ENCODE assay signal across 1 cellular context in genomic region chr20:31698803-31699718, GRCh38.
TF ChIP-seq lines count a peak whose summit lies in the region.

No MANE protein-coding gene starts in this region.

TF ChIP-seq in K562, 482 proteins besides CTCF, POLR2A, EP300 and RAD21 (continued from another document and continues in another):
- no peak for TF ChIP-seq ZNF518B (CRISPR knock-in tag; IDR thresholded peaks at IDR 0.05)
- TF ChIP-seq FOXJ2 (tag; IDR thresholded peaks at IDR 0.05), result no peak
- peak in 1 of 2 experiments; percentile 25; a peak in 1 of 4 replicates for TF ChIP-seq MAZ (CRISPR knock-in tag; conservative IDR thresholded peaks at IDR 0.05 in 1 of 2, IDR thresholded peaks at IDR 0.05 in 1 of 2)
- TF ChIP-seq MITF (IDR thresholded peaks at IDR 0.05), result peak; percentile 67; the same call in 1 of the 2 replicates
- TF ChIP-seq PHB2 (IDR thresholded peaks at IDR 0.05; ENCODE audit: low read depth), result no peak
- TF ChIP-seq FOXJ3 (CRISPR knock-in tag; IDR thresholded peaks at IDR 0.05), result no peak
- no peak for TF ChIP-seq XRCC4 (IDR thresholded peaks at IDR 0.05; ENCODE audit: extremely low read depth, insufficient read depth, insufficient read length)
- TF ChIP-seq ZNF347 (CRISPR knock-in tag; IDR thresholded peaks at IDR 0.05; ENCODE audit: low read depth), result no peak
- no peak for TF ChIP-seq RB1 (IDR thresholded peaks at IDR 0.05; ENCODE audit: low read depth)
- no peak; the same call in 1 of the 2 replicates for TF ChIP-seq GABPA (tag; conservative IDR thresholded peaks at IDR 0.05; ENCODE audit: low read depth)
- TF ChIP-seq CSDE1 (IDR thresholded peaks at IDR 0.05), result no peak
- TF ChIP-seq ATF7 (IDR thresholded peaks at IDR 0.05), result peak; percentile 97
- TF ChIP-seq DLX4 (CRISPR knock-in tag; IDR thresholded peaks at IDR 0.05), result no peak
- TF ChIP-seq, protein P1, sequence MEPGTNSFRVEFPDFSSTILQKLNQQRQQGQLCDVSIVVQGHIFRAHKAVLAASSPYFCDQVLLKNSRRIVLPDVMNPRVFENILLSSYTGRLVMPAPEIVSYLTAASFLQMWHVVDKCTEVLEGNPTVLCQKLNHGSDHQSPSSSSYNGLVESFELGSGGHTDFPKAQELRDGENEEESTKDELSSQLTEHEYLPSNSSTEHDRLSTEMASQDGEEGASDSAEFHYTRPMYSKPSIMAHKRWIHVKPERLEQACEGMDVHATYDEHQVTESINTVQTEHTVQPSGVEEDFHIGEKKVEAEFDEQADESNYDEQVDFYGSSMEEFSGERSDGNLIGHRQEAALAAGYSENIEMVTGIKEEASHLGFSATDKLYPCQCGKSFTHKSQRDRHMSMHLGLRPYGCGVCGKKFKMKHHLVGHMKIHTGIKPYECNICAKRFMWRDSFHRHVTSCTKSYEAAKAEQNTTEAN (CRISPR knock-in tag; IDR thresholded peaks at IDR 0.05), result no peak
- no peak for TF ChIP-seq ZNF12 (CRISPR knock-in tag; IDR thresholded peaks at IDR 0.05)
- TF ChIP-seq TSHZ1 (CRISPR knock-in tag; IDR thresholded peaks at IDR 0.05), result no peak
- TF ChIP-seq FOXK1 (CRISPR knock-in tag; IDR thresholded peaks at IDR 0.05; ENCODE audit: borderline replicate concordance), result no peak
- TF ChIP-seq, protein P2, sequence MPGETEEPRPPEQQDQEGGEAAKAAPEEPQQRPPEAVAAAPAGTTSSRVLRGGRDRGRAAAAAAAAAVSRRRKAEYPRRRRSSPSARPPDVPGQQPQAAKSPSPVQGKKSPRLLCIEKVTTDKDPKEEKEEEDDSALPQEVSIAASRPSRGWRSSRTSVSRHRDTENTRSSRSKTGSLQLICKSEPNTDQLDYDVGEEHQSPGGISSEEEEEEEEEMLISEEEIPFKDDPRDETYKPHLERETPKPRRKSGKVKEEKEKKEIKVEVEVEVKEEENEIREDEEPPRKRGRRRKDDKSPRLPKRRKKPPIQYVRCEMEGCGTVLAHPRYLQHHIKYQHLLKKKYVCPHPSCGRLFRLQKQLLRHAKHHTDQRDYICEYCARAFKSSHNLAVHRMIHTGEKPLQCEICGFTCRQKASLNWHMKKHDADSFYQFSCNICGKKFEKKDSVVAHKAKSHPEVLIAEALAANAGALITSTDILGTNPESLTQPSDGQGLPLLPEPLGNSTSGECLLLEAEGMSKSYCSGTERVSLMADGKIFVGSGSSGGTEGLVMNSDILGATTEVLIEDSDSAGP (CRISPR knock-in tag; IDR thresholded peaks at IDR 0.05), result no peak
- no peak for TF ChIP-seq MEIS2 (IDR thresholded peaks at IDR 0.05; ENCODE audit: partially characterized antibody)
- TF ChIP-seq LCOR (CRISPR knock-in tag; IDR thresholded peaks at IDR 0.05), result no peak
- TF ChIP-seq, protein P3, sequence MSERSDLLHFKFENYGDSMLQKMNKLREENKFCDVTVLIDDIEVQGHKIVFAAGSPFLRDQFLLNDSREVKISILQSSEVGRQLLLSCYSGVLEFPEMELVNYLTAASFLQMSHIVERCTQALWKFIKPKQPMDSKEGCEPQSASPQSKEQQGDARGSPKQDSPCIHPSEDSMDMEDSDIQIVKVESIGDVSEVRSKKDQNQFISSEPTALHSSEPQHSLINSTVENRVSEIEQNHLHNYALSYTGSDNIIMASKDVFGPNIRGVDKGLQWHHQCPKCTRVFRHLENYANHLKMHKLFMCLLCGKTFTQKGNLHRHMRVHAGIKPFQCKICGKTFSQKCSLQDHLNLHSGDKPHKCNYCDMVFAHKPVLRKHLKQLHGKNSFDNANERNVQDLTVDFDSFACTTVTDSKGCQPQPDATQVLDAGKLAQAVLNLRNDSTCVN (CRISPR knock-in tag; IDR thresholded peaks at IDR 0.05), result no peak
- TF ChIP-seq IFI16 (CRISPR knock-in tag; IDR thresholded peaks at IDR 0.05), result no peak
- no peak for TF ChIP-seq ARID2 (IDR thresholded peaks at IDR 0.05)
- TF ChIP-seq ZNF444 (CRISPR knock-in tag; IDR thresholded peaks at IDR 0.05), result no peak
- no peak for TF ChIP-seq ZBTB8A (IDR thresholded peaks at IDR 0.05; ENCODE audit: partially characterized antibody)
- no peak for TF ChIP-seq CHD2 (IDR thresholded peaks at IDR 0.05; ENCODE audit: low read depth, low read length)
- no peak for TF ChIP-seq ZSCAN32 (CRISPR knock-in tag; IDR thresholded peaks at IDR 0.05)
- TF ChIP-seq ZC3H8 (IDR thresholded peaks at IDR 0.05), result no peak
- no peak for TF ChIP-seq ZBTB1 (CRISPR knock-in tag; IDR thresholded peaks at IDR 0.05; ENCODE audit: borderline replicate concordance, low read depth)
- TF ChIP-seq ZNF668 (CRISPR knock-in tag; IDR thresholded peaks at IDR 0.05), result no peak
- no peak for TF ChIP-seq HDAC2 (IDR thresholded peaks at IDR 0.05)
- TF ChIP-seq FOS (IDR thresholded peaks at IDR 0.05; ENCODE audit: extremely low read depth, insufficient read length), result no peak
- TF ChIP-seq KLF13 (tag; IDR thresholded peaks at IDR 0.05; ENCODE audit: borderline replicate concordance, low read depth), result no peak
- TF ChIP-seq, protein P4, sequence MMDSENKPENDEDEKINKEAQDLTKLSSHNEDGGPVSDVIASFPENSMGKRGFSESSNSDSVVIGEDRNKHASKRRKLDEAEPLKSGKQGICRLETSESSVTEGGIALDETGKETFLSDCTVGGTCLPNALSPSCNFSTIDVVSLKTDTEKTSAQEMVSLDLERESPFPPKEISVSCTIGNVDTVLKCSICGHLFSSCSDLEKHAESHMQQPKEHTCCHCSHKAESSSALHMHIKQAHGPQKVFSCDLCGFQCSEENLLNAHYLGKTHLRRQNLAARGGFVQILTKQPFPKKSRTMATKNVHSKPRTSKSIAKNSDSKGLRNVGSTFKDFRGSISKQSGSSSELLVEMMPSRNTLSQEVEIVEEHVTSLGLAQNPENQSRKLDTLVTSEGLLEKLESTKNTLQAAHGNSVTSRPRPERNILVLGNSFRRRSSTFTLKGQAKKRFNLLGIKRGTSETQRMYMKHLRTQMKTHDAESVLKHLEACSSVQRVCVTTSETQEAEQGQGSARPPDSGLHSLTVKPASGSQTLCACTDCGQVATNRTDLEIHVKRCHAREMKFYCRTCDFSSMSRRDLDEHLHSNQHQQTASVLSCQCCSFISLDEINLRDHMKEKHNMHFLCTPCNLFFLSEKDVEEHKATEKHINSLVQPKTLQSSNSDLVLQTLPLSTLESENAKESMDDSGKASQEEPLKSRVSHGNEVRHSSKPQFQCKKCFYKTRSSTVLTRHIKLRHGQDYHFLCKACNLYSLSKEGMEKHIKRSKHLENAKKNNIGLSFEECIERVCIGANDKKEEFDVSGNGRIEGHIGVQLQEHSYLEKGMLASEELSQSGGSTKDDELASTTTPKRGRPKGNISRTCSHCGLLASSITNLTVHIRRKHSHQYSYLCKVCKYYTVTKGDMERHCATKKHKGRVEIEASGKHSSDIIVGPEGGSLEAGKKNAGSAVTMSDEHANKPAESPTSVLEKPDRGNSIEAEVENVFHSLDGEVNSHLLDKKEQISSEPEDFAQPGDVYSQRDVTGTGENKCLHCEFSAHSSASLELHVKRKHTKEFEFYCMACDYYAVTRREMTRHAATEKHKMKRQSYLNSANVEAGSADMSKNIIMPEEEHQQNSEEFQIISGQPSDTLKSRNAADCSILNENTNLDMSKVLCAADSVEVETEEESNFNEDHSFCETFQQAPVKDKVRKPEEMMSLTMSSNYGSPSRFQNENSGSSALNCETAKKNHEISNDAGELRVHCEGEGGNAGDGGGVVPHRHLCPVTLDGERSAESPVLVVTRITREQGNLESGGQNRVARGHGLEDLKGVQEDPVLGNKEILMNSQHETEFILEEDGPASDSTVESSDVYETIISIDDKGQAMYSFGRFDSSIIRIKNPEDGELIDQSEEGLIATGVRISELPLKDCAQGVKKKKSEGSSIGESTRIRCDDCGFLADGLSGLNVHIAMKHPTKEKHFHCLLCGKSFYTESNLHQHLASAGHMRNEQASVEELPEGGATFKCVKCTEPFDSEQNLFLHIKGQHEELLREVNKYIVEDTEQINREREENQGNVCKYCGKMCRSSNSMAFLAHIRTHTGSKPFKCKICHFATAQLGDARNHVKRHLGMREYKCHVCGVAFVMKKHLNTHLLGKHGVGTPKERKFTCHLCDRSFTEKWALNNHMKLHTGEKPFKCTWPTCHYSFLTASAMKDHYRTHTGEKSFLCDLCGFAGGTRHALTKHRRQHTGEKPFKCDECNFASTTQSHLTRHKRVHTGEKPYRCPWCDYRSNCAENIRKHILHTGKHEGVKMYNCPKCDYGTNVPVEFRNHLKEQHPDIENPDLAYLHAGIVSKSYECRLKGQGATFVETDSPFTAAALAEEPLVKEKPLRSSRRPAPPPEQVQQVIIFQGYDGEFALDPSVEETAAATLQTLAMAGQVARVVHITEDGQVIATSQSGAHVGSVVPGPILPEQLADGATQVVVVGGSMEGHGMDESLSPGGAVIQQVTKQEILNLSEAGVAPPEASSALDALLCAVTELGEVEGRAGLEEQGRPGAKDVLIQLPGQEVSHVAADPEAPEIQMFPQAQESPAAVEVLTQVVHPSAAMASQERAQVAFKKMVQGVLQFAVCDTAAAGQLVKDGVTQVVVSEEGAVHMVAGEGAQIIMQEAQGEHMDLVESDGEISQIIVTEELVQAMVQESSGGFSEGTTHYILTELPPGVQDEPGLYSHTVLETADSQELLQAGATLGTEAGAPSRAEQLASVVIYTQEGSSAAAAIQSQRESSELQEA (IDR thresholded peaks at IDR 0.05; ENCODE audit: low read depth), result no peak
- TF ChIP-seq ZNF785 (CRISPR knock-in tag; IDR thresholded peaks at IDR 0.05), result no peak
- peak; percentile 45 for TF ChIP-seq CREM (IDR thresholded peaks at IDR 0.05; ENCODE audit: low read depth)
- no peak for TF ChIP-seq MNT (conservative IDR thresholded peaks at IDR 0.05)
- no peak for TF ChIP-seq CCAR2 (IDR thresholded peaks at IDR 0.05; ENCODE audit: low read depth, low read length)
- TF ChIP-seq FOXP1 (CRISPR knock-in tag; IDR thresholded peaks at IDR 0.05), result no peak
- peak; percentile 62 for TF ChIP-seq ZNF316 (IDR thresholded peaks at IDR 0.05)
